In genomic region chr20:53883098-53883762, GRCh38 we compare ENCODE assay signal across 14 cellular contexts.
DNase-seq lines count a peak whose midpoint lies in the region; ATAC-seq, FAIRE-seq and TF ChIP-seq lines count a peak whose summit lies in the region.
"Had no signal": no experiment of that assay in that cellular context is flagged by ENCODE, and none has a peak within 500 bp of the region (broad histone marks: within the 10 kb centered on the region; RNA-seq: fewer than 3 reads in every experiment).

No MANE protein-coding gene starts in this region.

- H3K27me3 ChIP-seq in bronchial epithelial cell (ENCODE audit: control insufficient read depth, insufficient read depth, low read length) (no peaks in the 10 kb centered on the region), hepatocyte (no peaks in the 10 kb centered on the region)
- H3K27me3 ChIP-seq: adrenal gland, upper lobe of right lung had no signal

- no peak for TF ChIP-seq CTCF in bronchial epithelial cell (IDR thresholded peaks at IDR 0.05; ENCODE audit: insufficient read depth, low read length, severe bottlenecking)
- TF ChIP-seq CTCF in hepatocyte (IDR thresholded peaks at IDR 0.05; ENCODE audit: poor library complexity), result no peak

- no peaks in the 10 kb centered on the region for H4K20me1 ChIP-seq in hepatocyte (ENCODE audit: insufficient read depth, poor library complexity, severe bottlenecking)

- FAIRE-seq in bronchial epithelial cell (lab: Jason Lieb, UNC), result no peak

- H3K27ac ChIP-seq in hepatocyte, result no peak overlapping the region
- H3K27ac ChIP-seq: adrenal gland, upper lobe of right lung had no signal

- H3K79me2 ChIP-seq in hepatocyte, result no peaks in the 10 kb centered on the region

- H3K4me3 ChIP-seq in bronchial epithelial cell (ENCODE audit: low read depth, low read length) (no peak overlapping the region), hepatocyte (no peak overlapping the region)
- H3K4me3 ChIP-seq: adrenal gland, mucosa of descending colon, upper lobe of right lung had no signal

- no peak overlapping the region for H2AFZ ChIP-seq in hepatocyte

- intact Hi-C loops in cardiac septum (cut with DNase I), result no loop called here

- peak; percentile 69 for DNase-seq in A172 (ENCODE audit: low spot score)
- DNase-seq in DMS153 (lab: John Stamatoyannopoulos, UW), result peak; percentile 25
- peak; percentile 26 for DNase-seq in NCI-H526 treated with DMSO at 0.1 percent for 48 hours (lab: John Stamatoyannopoulos, UW)
- DNase-seq in bronchial epithelial cell (ENCODE audit: low read depth), result peak; percentile 62
- no peak for DNase-seq in cardiac septum (ENCODE audit: low spot score)
- DNase-seq in hepatocyte (ENCODE audit: low spot score), result no peak
- no peak for DNase-seq in SKM-1 (lab: John Stamatoyannopoulos, UW; ENCODE audit: unreplicated experiment)
- DNase-seq: adrenal gland, Caco-2, mucosa of descending colon, NCI-H1105 treated with DMSO at 0.1 percent for 48 hours, retina, upper lobe of right lung had no signal

- H3K4me2 ChIP-seq in hepatocyte, result no peak overlapping the region

- H3K9me3 ChIP-seq in hepatocyte (ENCODE audit: low read depth), result no peaks in the 10 kb centered on the region
- H3K9me3 ChIP-seq: adrenal gland, Caco-2, mucosa of descending colon, upper lobe of right lung had no signal

- H3K36me3 ChIP-seq in bronchial epithelial cell (ENCODE audit: control insufficient read depth, insufficient read depth, low read length) (no peaks in the 10 kb centered on the region), hepatocyte (replicated peaks; ENCODE audit: insufficient read depth, low read depth) (no peaks in the 10 kb centered on the region)
- H3K36me3 ChIP-seq: adrenal gland, upper lobe of right lung had no signal

- 75% methylated on average over 3 of the region's 3 CpGs for WGBS in hepatocyte (ENCODE audit: low lambda C conversion rate, missing lambda C conversion rate)

- no peak for ATAC-seq in GM21367 (IDR thresholded peaks at IDR 0.05; ENCODE audit: unreplicated experiment)
- ATAC-seq: mucosa of descending colon, upper lobe of right lung had no signal

- peaks cover 6% of the 10 kb centered on the region for H3K4me1 ChIP-seq in hepatocyte (ENCODE audit: insufficient read depth)
- H3K4me1 ChIP-seq: adrenal gland had no signal

- H3K9me2 ChIP-seq in hepatocyte (replicated peaks; ENCODE audit: insufficient read depth), result no peaks in the 10 kb centered on the region

Comparison
In these comparisons a context has a peak if more than half of its experiments do, and no peak if none do; other contexts are left out.
1. DNase-seq: peak in A172 (single experiment), DMS153 (single experiment), NCI-H526 treated with DMSO at 0.1 percent for 48 hours (single experiment) and bronchial epithelial cell (single experiment); none in cardiac septum (single experiment), hepatocyte (single experiment) and SKM-1 (single experiment).